ENCODE assay signal across 8 cellular contexts in the genomic region with DNA sequence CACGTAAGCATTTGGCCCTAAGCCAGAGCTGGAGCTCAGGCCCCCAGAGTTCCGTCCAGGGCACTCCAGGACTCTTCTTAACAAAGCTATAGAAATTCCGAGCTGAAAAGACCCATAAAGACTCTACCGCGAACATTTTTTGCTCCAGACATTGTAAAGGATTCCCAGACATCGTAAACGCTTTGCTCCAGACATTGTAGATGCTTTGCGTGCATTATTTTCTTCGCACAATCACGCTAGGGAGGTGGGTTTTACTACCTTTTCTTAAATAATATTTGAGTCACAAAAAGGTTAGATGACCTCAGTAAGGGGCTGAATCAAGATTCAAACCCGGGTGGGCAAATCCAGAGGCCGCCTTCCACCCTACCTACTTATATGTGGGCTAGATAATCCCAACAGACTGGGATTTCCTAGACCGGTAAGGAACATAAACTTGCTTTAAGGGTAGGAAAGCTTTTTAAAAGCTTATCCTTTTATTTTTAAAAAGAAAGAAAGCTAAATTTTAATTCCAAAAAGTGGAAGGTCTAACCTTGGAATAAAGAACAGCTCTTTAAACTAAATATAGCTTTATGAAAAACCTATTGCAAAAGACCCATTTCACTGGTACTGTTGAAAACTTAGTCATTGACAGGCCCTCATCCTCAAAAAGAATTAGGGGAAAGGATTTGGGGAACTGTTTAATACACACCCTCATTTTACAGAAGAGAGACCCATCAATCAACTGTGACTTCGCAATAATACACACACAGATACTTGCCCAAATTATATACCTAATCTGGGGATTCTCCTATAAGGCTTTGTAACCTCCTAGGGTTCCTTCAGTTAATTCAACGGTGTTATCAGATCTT. TPM values are rescaled to one million over a fixed set of nuclear protein-coding genes. Genes with fewer than 3 reads are reported as not detected.
DNase-seq lines count a peak whose midpoint lies in the region; FAIRE-seq and TF ChIP-seq lines count a peak whose summit lies in the region.

No MANE protein-coding gene starts in this region.

- H3K79me2 ChIP-seq in keratinocyte (ENCODE audit: control insufficient read depth, insufficient read depth, low read length): peaks cover 59% of the 10 kb centered on the region

- H3K27ac ChIP-seq in BLaER1: peak overlapping the region; percentile 93
- H3K27ac ChIP-seq in adrenal gland: peak overlapping the region; percentile 89 to 97 (median 97)
- H3K27ac ChIP-seq in keratinocyte (ENCODE audit: control insufficient read depth, insufficient read depth, low read length): peak overlapping the region; percentile 99
- peak overlapping the region; percentile 94 to 98 for H3K27ac ChIP-seq in testis

- dilution Hi-C loops in keratinocyte (cut with MboI; ENCODE audit: extremely low pct_ligation_motif_present, low sequenced_read_pairs): no loop called here

- H4K20me1 ChIP-seq in BLaER1 (peaks cover 37% of the 10 kb centered on the region), keratinocyte (ENCODE audit: control insufficient read depth, extremely low read depth, insufficient read depth, low read length) (no peaks in the 10 kb centered on the region)

- DNase-seq in Jurkat, Clone E6-1 (ENCODE audit: low read depth, low spot score): no peak
- DNase-seq in adrenal gland: no peak
- no peak for DNase-seq in keratinocyte (ENCODE audit: low read depth, low spot score)
- DNase-seq in testis: no peak
- no peak for DNase-seq in NCI-H69 (lab: John Stamatoyannopoulos, UW)
- no peak for DNase-seq in nucleus accumbens (lab: John Stamatoyannopoulos, UW)
- no peak for DNase-seq in posterior vena cava (ENCODE audit: low spot score)

- H3K4me1 ChIP-seq in BLaER1 (peaks cover 61% of the 10 kb centered on the region), adrenal gland (replicated peaks in 1 of 2) (peaks cover 14 to 45% of the 10 kb centered on the region in 2 donors), keratinocyte (ENCODE audit: control insufficient read depth, extremely low read depth, insufficient read depth, low read length) (peaks cover 74% of the 10 kb centered on the region), testis (peaks cover 24% of the 10 kb centered on the region)

- H3K9ac ChIP-seq in BLaER1 (peak overlapping the region; percentile 94), keratinocyte (ENCODE audit: control insufficient read depth, extremely low read depth, insufficient read depth, low read length) (peak overlapping the region; percentile 100)

- H3K36me3 ChIP-seq in BLaER1 (peaks cover 27% of the 10 kb centered on the region), adrenal gland (replicated peaks in 1 of 2) (no peaks in the 10 kb centered on the region), keratinocyte (ENCODE audit: control insufficient read depth in 2 of 2, extremely low read depth in 1 of 2, insufficient read depth in 2 of 2, low read length in 2 of 2) (peaks cover 11 to 15% of the 10 kb centered on the region in 2 experiments), testis (ENCODE audit: low read depth, missing control alignments) (no peaks in the 10 kb centered on the region)

- no peaks in the 10 kb centered on the region for H3K27me3 ChIP-seq in BLaER1
- no peaks in the 10 kb centered on the region for H3K27me3 ChIP-seq in adrenal gland
- H3K27me3 ChIP-seq in keratinocyte (ENCODE audit: control insufficient read depth, extremely low read depth, insufficient read depth, low read length): no peaks in the 10 kb centered on the region
- H3K27me3 ChIP-seq in testis: no peaks in the 10 kb centered on the region

- TF ChIP-seq CTCF in adrenal gland (IDR thresholded peaks at IDR 0.05) (no peak), keratinocyte (optimal IDR thresholded peaks at IDR 0.05 in 1 of 3, IDR thresholded peaks at IDR 0.05 in 1 of 3, conservative IDR thresholded peaks at IDR 0.05 in 1 of 3; ENCODE audit: extremely low read depth in 1 of 3, insufficient read depth in 2 of 3, low read length in 3 of 3) (no peak), testis (IDR thresholded peaks at IDR 0.05) (no peak)

- no peak overlapping the region for H2AFZ ChIP-seq in keratinocyte (ENCODE audit: control insufficient read depth, low read length)

- intact Hi-C loops in adrenal gland (cut with DNase I) (no loop called here), testis (cut with DNase I; ENCODE audit: low total_unique reads) (no loop called here), posterior vena cava (cut with DNase I) (no loop called here)

- FAIRE-seq in keratinocyte (lab: Jason Lieb, UNC): no peak

- WGBS in adrenal gland, 4 donors: 13 to 26% (median 17%) methylated on average over 10 to 15 of the region's 15 CpGs
- 10 to 11% methylated on average over 12 to 15 of the region's 15 CpGs for WGBS in testis, 2 donors

- H3K4me3 ChIP-seq in BLaER1 (peak overlapping the region; percentile 93), adrenal gland (peak overlapping the region in 3 of 4 donors; percentile 50 to 96 (median 86)), keratinocyte (ENCODE audit: control insufficient read depth in 2 of 3, extremely low read depth in 1 of 3, insufficient read depth in 2 of 3, low read depth in 1 of 3, low read length in 3 of 3) (peak overlapping the region; percentile 80 to 91 (median 85)), testis (peak overlapping the region; percentile 72 to 87)
- peak overlapping the region; percentile 84 for H3K4me3 ChIP-seq in Jurkat, Clone E6-1 (ENCODE audit: low read length)

- H3K9me1 ChIP-seq in keratinocyte (ENCODE audit: control insufficient read depth, extremely low read depth, insufficient read depth, low read length): peaks cover 2% of the 10 kb centered on the region

- H3K9me3 ChIP-seq in BLaER1: no peaks in the 10 kb centered on the region
- no peaks in the 10 kb centered on the region for H3K9me3 ChIP-seq in adrenal gland (replicated peaks in 1 of 3)
- no peaks in the 10 kb centered on the region for H3K9me3 ChIP-seq in keratinocyte (ENCODE audit: control insufficient read depth, low read depth, low read length)
- H3K9me3 ChIP-seq in testis: no peaks in the 10 kb centered on the region

- no peak for TF ChIP-seq POLR2A in adrenal gland (IDR thresholded peaks at IDR 0.05)
- no peak for TF ChIP-seq POLR2A in testis (IDR thresholded peaks at IDR 0.05)

- H3K4me2 ChIP-seq in BLaER1 (peak overlapping the region; percentile 87), keratinocyte (ENCODE audit: control insufficient read depth, extremely low read depth, insufficient read depth, low read depth, low read length) (peak overlapping the region; percentile 97)

RNA-seq across cellular contexts. Expression of gene TNIP1, which starts 0.8 kb away (rescaled TPM):
- polyA plus RNA-seq in Jurkat, Clone E6-1 (2012; ENCODE audit: insufficient read depth, insufficient read length): 58.1 TPM
- total RNA-seq in adrenal gland: 100 to 1,000 TPM in 6 of 8 donors, 10 to 100 TPM in 2; 36.6 to 129 (median 103) TPM
- 10 to 100 TPM; 42.2 to 85.1 (median 68.1) TPM for polyA plus RNA-seq in adrenal gland
- polyA plus RNA-seq in keratinocyte: 43.4 to 98.3 TPM (median 47.9 TPM) in 3 replicates
- polyA plus RNA-seq in keratinocyte (2011; ENCODE audit: low read depth): 188 TPM
- polyA plus RNA-seq in keratinocyte (2011; cell fraction: cytosol; rRNA removed): 71.4 and 109 TPM in 2 replicates
- polyA plus RNA-seq in keratinocyte (2011; cell fraction: nucleus; rRNA removed): 67.6 and 70.0 TPM in 2 replicates
- polyA plus RNA-seq in keratinocyte (2012; ENCODE audit: low replicate concordance): 63.7 and 120 TPM in 2 replicates
- 82.8 to 116 TPM (median 88.8 TPM) in 3 replicates for polyA minus RNA-seq in keratinocyte
- 146 TPM for polyA minus RNA-seq in keratinocyte (2011; cell fraction: cytosol; rRNA and poly(A)+ RNA removed)
- polyA minus RNA-seq in keratinocyte (2011; cell fraction: nucleus; rRNA and poly(A)+ RNA removed): 54.0 and 61.1 TPM in 2 replicates
- 10 to 100 TPM; 48.4 to 58.3 TPM for total RNA-seq in testis
- 43.5 TPM for polyA plus RNA-seq in testis (ENCODE audit: insufficient read depth, low read depth, low replicate concordance)
- total RNA-seq in posterior vena cava: 10 to 100 TPM; 56.7 to 77.5 TPM
